1 cellular context compared by ENCODE assay signal in the genomic region with DNA sequence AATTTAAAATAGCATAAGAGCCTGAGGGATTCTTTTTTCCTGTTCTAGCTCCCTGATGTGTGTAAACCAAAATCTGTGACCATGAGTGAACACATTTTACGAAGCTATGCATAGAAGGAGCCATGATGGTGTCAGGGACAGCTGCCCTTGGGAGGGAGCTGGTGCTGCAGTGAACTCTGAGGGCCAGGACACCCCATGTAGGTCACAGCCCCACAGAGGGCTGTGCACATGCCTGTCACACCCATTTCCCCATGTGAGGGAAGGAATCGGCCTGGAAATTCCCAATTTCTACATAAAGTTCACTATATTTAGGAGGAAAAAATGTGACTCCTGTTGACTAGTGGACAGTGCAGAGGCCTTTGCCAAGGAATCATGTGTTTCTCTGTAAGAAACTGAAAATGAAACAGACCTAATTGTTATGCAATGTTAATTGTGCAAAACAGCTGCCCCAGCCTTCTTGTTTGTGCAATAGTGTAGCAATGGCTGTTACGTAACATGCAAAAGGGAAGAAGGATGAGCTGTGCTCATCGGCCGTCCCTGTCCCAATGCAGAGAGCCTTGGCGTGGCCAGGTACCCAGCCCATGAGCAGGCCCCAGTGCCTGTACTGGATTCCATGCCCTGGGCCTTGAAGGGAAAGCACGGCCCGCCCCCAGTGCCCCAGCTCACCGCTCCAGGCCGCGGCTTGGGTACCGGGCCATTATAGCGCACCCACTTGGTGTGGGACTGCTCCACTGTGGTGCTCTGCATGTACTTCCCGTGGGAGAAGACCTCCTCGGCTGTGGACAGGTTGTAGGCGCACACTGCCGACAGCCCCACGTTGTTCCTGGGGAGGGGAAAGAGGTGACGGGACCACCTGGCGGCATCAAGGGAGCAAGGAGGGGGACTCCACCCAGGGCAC.
TF ChIP-seq lines count a peak whose summit lies in the region.

No MANE protein-coding gene starts in this region.

TF ChIP-seq in HepG2, 621 proteins besides CTCF, POLR2A, EP300 and RAD21 (continued from another document and continues in another):
- TF ChIP-seq ZNF407 (CRISPR knock-in tag; IDR thresholded peaks at IDR 0.05; ENCODE audit: not compliant biosample characterization) (no peak), TRIM24 (CRISPR knock-in tag; IDR thresholded peaks at IDR 0.05) (0 out of 2 replicates have a peak, but pooled peaks have one; percentile 65), GABPB1 (CRISPR knock-in tag; IDR thresholded peaks at IDR 0.05) (peak; percentile 46), THAP11 (CRISPR knock-in tag; IDR thresholded peaks at IDR 0.05) (peak; percentile 59; the same call in 1 of the 2 replicates), ZNF33B (CRISPR knock-in tag; IDR thresholded peaks at IDR 0.05) (no peak), KAT8 (CRISPR knock-in tag; IDR thresholded peaks at IDR 0.05) (peak; percentile 25; the same call in 1 of the 2 replicates), SMC3 (IDR thresholded peaks at IDR 0.05; ENCODE audit: low read length) (peak; percentile 15; the same call in 1 of the 2 replicates), CEBPB (IDR thresholded peaks at IDR 0.05; ENCODE audit: borderline replicate concordance, low read depth, low read length) (peak; percentile 99), FOXO4 (CRISPR knock-in tag; conservative IDR thresholded peaks at IDR 0.05) (no peak), ZNF512 (CRISPR knock-in tag; IDR thresholded peaks at IDR 0.05) (no peak), ZC3H13 (CRISPR knock-in tag; IDR thresholded peaks at IDR 0.05) (no peak), ZNF572 (CRISPR knock-in tag; IDR thresholded peaks at IDR 0.05) (no peak), CBX5 (CRISPR knock-in tag; IDR thresholded peaks at IDR 0.05; ENCODE audit: borderline replicate concordance) (peak; percentile 63; the same call in 1 of the 2 replicates), ZNF75D (CRISPR knock-in tag; IDR thresholded peaks at IDR 0.05; ENCODE audit: borderline replicate concordance) (no peak), NCOA2 (CRISPR knock-in tag; IDR thresholded peaks at IDR 0.05) (peak; percentile 31; the same call in 1 of the 2 replicates), ARNT (IDR thresholded peaks at IDR 0.05) (no peak), ZMAT5 (CRISPR knock-in tag; IDR thresholded peaks at IDR 0.05; ENCODE audit: borderline replicate concordance, low read depth) (no peak), TAF15 (IDR thresholded peaks at IDR 0.05; ENCODE audit: low read depth, low read length, poor library complexity, severe bottlenecking) (no peak), FOXP1 (IDR thresholded peaks at IDR 0.05) (no peak), FOXP1 (CRISPR knock-in tag; IDR thresholded peaks at IDR 0.05) (peak; percentile 34; the same call in 1 of the 2 replicates), ZNF567 (CRISPR knock-in tag; IDR thresholded peaks at IDR 0.05; ENCODE audit: borderline replicate concordance) (no peak), ZNF296 (CRISPR knock-in tag; conservative IDR thresholded peaks at IDR 0.05) (no peak), ZMYM2 (CRISPR knock-in tag; IDR thresholded peaks at IDR 0.05) (no peak), ZNF326 (CRISPR knock-in tag; IDR thresholded peaks at IDR 0.05; ENCODE audit: borderline replicate concordance) (no peak), SRY (CRISPR knock-in tag; IDR thresholded peaks at IDR 0.05) (no peak), NFKBIZ (CRISPR knock-in tag; IDR thresholded peaks at IDR 0.05) (0 out of 2 replicates have a peak, but pooled peaks have one; percentile 48), KDM1A (CRISPR knock-in tag; IDR thresholded peaks at IDR 0.05) (peak; percentile 85; the same call in 1 of the 2 replicates), THAP8 (CRISPR knock-in tag; IDR thresholded peaks at IDR 0.05; ENCODE audit: borderline replicate concordance) (no peak), ZNF160 (CRISPR knock-in tag; IDR thresholded peaks at IDR 0.05) (no peak), BRD4 (CRISPR knock-in tag; IDR thresholded peaks at IDR 0.05) (no peak), SP1 (IDR thresholded peaks at IDR 0.05) (no peak), SP1 (CRISPR knock-in tag; IDR thresholded peaks at IDR 0.05) (no peak), ZNF549 (CRISPR knock-in tag; IDR thresholded peaks at IDR 0.05) (no peak), SALL1 (CRISPR knock-in tag; IDR thresholded peaks at IDR 0.05) (peak; percentile 46; the same call in 1 of the 2 replicates), NR2C2 (CRISPR knock-in tag; IDR thresholded peaks at IDR 0.05; ENCODE audit: borderline replicate concordance) (peak; percentile 50; the same call in 1 of the 2 replicates), NR0B2 (CRISPR knock-in tag; IDR thresholded peaks at IDR 0.05) (no peak), ZNF276 (CRISPR knock-in tag; IDR thresholded peaks at IDR 0.05; ENCODE audit: low read depth) (no peak), ISL2 (CRISPR knock-in tag; IDR thresholded peaks at IDR 0.05) (no peak), ZNF3 (CRISPR knock-in tag; IDR thresholded peaks at IDR 0.05) (no peak), ZNF235 (CRISPR knock-in tag; IDR thresholded peaks at IDR 0.05; ENCODE audit: borderline replicate concordance) (no peak), ZSCAN30 (CRISPR knock-in tag; IDR thresholded peaks at IDR 0.05) (no peak)
- TF ChIP-seq, protein P1, sequence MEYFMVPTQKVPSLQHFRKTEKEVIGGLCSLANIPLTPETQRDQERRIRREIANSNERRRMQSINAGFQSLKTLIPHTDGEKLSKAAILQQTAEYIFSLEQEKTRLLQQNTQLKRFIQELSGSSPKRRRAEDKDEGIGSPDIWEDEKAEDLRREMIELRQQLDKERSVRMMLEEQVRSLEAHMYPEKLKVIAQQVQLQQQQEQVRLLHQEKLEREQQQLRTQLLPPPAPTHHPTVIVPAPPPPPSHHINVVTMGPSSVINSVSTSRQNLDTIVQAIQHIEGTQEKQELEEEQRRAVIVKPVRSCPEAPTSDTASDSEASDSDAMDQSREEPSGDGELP (IDR thresholded peaks at IDR 0.05; ENCODE audit: borderline replicate concordance, low read depth) = peak; percentile 87
- TF ChIP-seq, protein P2, sequence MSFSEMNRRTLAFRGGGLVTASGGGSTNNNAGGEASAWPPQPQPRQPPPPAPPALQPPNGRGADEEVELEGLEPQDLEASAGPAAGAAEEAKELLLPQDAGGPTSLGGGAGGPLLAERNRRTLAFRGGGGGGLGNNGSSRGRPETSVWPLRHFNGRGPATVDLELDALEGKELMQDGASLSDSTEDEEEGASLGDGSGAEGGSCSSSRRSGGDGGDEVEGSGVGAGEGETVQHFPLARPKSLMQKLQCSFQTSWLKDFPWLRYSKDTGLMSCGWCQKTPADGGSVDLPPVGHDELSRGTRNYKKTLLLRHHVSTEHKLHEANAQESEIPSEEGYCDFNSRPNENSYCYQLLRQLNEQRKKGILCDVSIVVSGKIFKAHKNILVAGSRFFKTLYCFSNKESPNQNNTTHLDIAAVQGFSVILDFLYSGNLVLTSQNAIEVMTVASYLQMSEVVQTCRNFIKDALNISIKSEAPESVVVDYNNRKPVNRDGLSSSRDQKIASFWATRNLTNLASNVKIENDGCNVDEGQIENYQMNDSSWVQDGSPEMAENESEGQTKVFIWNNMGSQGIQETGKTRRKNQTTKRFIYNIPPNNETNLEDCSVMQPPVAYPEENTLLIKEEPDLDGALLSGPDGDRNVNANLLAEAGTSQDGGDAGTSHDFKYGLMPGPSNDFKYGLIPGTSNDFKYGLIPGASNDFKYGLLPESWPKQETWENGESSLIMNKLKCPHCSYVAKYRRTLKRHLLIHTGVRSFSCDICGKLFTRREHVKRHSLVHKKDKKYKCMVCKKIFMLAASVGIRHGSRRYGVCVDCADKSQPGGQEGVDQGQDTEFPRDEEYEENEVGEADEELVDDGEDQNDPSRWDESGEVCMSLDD (CRISPR knock-in tag; IDR thresholded peaks at IDR 0.05; ENCODE audit: borderline replicate concordance) = no peak
